Comparison of ENCODE assay signal across 8 cellular contexts in the genomic region with DNA sequence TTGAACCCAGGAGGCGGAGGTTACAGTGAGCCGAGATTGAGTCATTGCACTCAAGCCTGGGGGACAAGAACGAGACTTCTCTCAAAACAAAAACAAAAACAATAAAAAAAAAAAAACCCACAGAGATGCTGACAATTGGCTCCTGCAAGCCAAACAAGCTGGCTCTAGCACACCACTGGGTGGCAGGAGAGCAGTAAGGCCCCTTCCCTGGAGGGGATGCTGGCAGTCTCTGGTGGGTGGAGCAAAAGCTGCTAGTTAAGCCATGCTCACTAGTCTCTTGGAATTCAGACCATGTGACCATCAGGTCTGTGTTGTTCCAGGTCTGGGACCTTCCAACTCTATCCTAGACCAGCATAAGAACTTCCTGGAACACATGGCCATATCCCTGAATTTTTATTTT. TPM values are rescaled to one million over a fixed set of nuclear protein-coding genes. Genes with fewer than 3 reads are reported as not detected.
DNase-seq lines count a peak whose midpoint lies in the region; ATAC-seq, FAIRE-seq and TF ChIP-seq lines count a peak whose summit lies in the region.

No MANE protein-coding gene starts in this region.

- H3K27me3 ChIP-seq in BE2C (no peaks in the 10 kb centered on the region), H7 (ENCODE audit: control insufficient read depth, insufficient read depth, low read length) (no peaks in the 10 kb centered on the region), fibroblast of lung (ENCODE audit: control insufficient read depth, insufficient read depth, low read length) (no peaks in the 10 kb centered on the region), prostate gland (replicated peaks; ENCODE audit: insufficient read depth) (no peaks in the 10 kb centered on the region)

- H3K27ac ChIP-seq in fibroblast of lung (ENCODE audit: insufficient read depth, low read length) (no peak overlapping the region), prostate gland (no peak overlapping the region)

- no peak for TF ChIP-seq POLR2A in prostate gland (IDR thresholded peaks at IDR 0.05)

- no peak overlapping the region for H2AFZ ChIP-seq in fibroblast of lung (ENCODE audit: low read length)

- FAIRE-seq in RCC 7860 (lab: Jason Lieb, UNC): peak; percentile 72

- peak; percentile 63 for TF ChIP-seq CTCF in BE2C (IDR thresholded peaks at IDR 0.05; ENCODE audit: low read depth, low read length)
- peak; percentile 47 to 52 for TF ChIP-seq CTCF in fibroblast of lung (conservative IDR thresholded peaks at IDR 0.05 in 1 of 2, IDR thresholded peaks at IDR 0.05 in 1 of 2; ENCODE audit: low read depth in 1 of 2, low read length in 2 of 2)
- TF ChIP-seq CTCF in prostate gland (IDR thresholded peaks at IDR 0.05): peak in 3 of 4 experiments; percentile 25 to 31 (median 28)

- WGBS in prostate gland: 68% methylated on average over 3 of the region's 3 CpGs

- no peak overlapping the region for H3K9ac ChIP-seq in fibroblast of lung (ENCODE audit: insufficient read depth, low read length)

- no peaks in the 10 kb centered on the region for H4K20me1 ChIP-seq in fibroblast of lung (ENCODE audit: control insufficient read depth, extremely low read depth, insufficient read depth, low read length)

- H3K36me3 ChIP-seq in BE2C (peaks cover 58% of the 10 kb centered on the region), H7 (replicated peaks; ENCODE audit: control insufficient read depth, insufficient read depth, low read length) (peaks cover 24% of the 10 kb centered on the region), fibroblast of lung (ENCODE audit: control insufficient read depth, insufficient read depth, low read length) (peaks cover 34% of the 10 kb centered on the region), prostate gland (peaks cover 17 to 21% of the 10 kb centered on the region in 2 donors)

- H3K9me3 ChIP-seq in BE2C (no peaks in the 10 kb centered on the region), fibroblast of lung (ENCODE audit: control insufficient read depth, insufficient read depth, low read depth, low read length) (no peaks in the 10 kb centered on the region), prostate gland (no peaks in the 10 kb centered on the region)

- H3K4me2 ChIP-seq in fibroblast of lung (ENCODE audit: extremely low read depth, insufficient read depth, low read length): no peak overlapping the region

- H3K4me1 ChIP-seq in BE2C (no peaks in the 10 kb centered on the region), fibroblast of lung (ENCODE audit: control insufficient read depth, extremely low read depth, insufficient read depth, low read length) (no peaks in the 10 kb centered on the region), prostate gland (replicated peaks) (no peaks in the 10 kb centered on the region)

- intact Hi-C loops in prostate gland (cut with DNase I): no loop called here

- no peak for ATAC-seq in HG03469 (IDR thresholded peaks at IDR 0.05; ENCODE audit: unreplicated experiment)
- ATAC-seq in HG02678 (IDR thresholded peaks at IDR 0.05; ENCODE audit: unreplicated experiment): no peak

- H3K79me2 ChIP-seq in fibroblast of lung (ENCODE audit: control insufficient read depth, insufficient read depth, low read length): peaks cover 13% of the 10 kb centered on the region

- no peak overlapping the region for H3K4me3 ChIP-seq in BE2C (ENCODE audit: low read depth, low read length)
- no peak overlapping the region for H3K4me3 ChIP-seq in H7 (ENCODE audit: insufficient read depth, low read depth, low read length)
- no peak overlapping the region for H3K4me3 ChIP-seq in fibroblast of lung (replicated peaks in 1 of 4; ENCODE audit: control extremely low read depth in 1 of 4, insufficient read depth in 1 of 4, low read depth in 3 of 4, low read length in 4 of 4)
- no peak overlapping the region for H3K4me3 ChIP-seq in prostate gland

- peak; percentile 62 for DNase-seq in BE2C
- peak; percentile 90 for DNase-seq in H7
- DNase-seq in RCC 7860 (ENCODE audit: low spot score): peak; percentile 76
- peak; percentile 65 to 76 for DNase-seq in fibroblast of lung (ENCODE audit: low read depth in 2 of 2)
- DNase-seq in prostate gland (ENCODE audit: low spot score): peak; percentile 31
- DNase-seq in NCI-H774 (lab: John Stamatoyannopoulos, UW): no peak

RNA-seq across cellular contexts. Expression of a gene that starts 18.9 kb away (rescaled TPM):
- 3.9 TPM for polyA plus RNA-seq in BE2C (2012; ENCODE audit: insufficient read depth, insufficient read length, low read depth)
- 36.7 and 44.3 TPM in 2 replicates for total RNA-seq in H7 (2014; rRNA removed; shearing (Covaris generic))
- total RNA-seq in fibroblast of lung (4.6 and 8.3 TPM in 2 replicates), prostate gland (10 to 100 TPM; 13.0 to 17.1 TPM)
- 13.4 and 24.0 TPM in 2 replicates for polyA plus RNA-seq in fibroblast of lung
- polyA plus RNA-seq in fibroblast of lung (2012): 8.5 and 15.8 TPM in 2 replicates
- 1.5 and 5.7 TPM in 2 replicates for polyA minus RNA-seq in fibroblast of lung (ENCODE audit: low replicate concordance)

RNA-seq across cellular contexts. Expression of a gene that starts 46.5 kb away (rescaled TPM):
- polyA plus RNA-seq in BE2C (2012; ENCODE audit: insufficient read depth, insufficient read length, low read depth): 20.3 TPM
- total RNA-seq in H7 (2014; rRNA removed; shearing (Covaris generic)): 23.2 and 24.1 TPM in 2 replicates
- 19.3 and 37.8 TPM in 2 replicates for total RNA-seq in fibroblast of lung
- polyA plus RNA-seq in fibroblast of lung: 37.8 and 40.8 TPM in 2 replicates
- polyA plus RNA-seq in fibroblast of lung (2012): 26.8 and 29.7 TPM in 2 replicates
- 52.6 and 61.2 TPM in 2 replicates for polyA minus RNA-seq in fibroblast of lung (ENCODE audit: low replicate concordance)
- total RNA-seq in prostate gland: 100 to 1,000 TPM in 1 of 2 donors, 10 to 100 TPM in 1; 42.8 to 127 TPM
